In genomic region chr14:72882047-72882446, GRCh38 we compare ENCODE assay signal across 2 cellular contexts.
TF ChIP-seq lines count a peak whose summit lies in the region.

No MANE protein-coding gene starts in this region.

TF ChIP-seq in A549, 52 proteins besides CTCF, POLR2A, EP300 and RAD21:
- TF ChIP-seq RFX5 (IDR thresholded peaks at IDR 0.05) (no peak), PBX3 (IDR thresholded peaks at IDR 0.05) (no peak), MAFK (IDR thresholded peaks at IDR 0.05; ENCODE audit: partially characterized antibody) (peak; percentile 90), NR3C1 (IDR thresholded peaks at IDR 0.05) (no peak), SREBF2 (IDR thresholded peaks at IDR 0.05) (no peak)

TF ChIP-seq in K562, 482 proteins besides CTCF, POLR2A, EP300 and RAD21:
- peak; percentile 78 for TF ChIP-seq MAFK (IDR thresholded peaks at IDR 0.05; ENCODE audit: low read length)
- TF ChIP-seq ZNF316 (IDR thresholded peaks at IDR 0.05): peak; percentile 92
- TF ChIP-seq C11orf30 (IDR thresholded peaks at IDR 0.05; ENCODE audit: low read depth): peak; percentile 76
- TF ChIP-seq MAFG (tag; conservative IDR thresholded peaks at IDR 0.05): peak; percentile 75
- TF ChIP-seq AFF4 (CRISPR knock-in tag; IDR thresholded peaks at IDR 0.05): no peak
- no peak for TF ChIP-seq RFX5 (IDR thresholded peaks at IDR 0.05; ENCODE audit: low read depth, low read length)
- peak; percentile 86 for TF ChIP-seq MAFF (IDR thresholded peaks at IDR 0.05; ENCODE audit: low read length)
